ENCODE assay signal across 21 cellular contexts in genomic region chr20:64196831-64197418, GRCh38. TPM values are rescaled to one million over a fixed set of nuclear protein-coding genes. Genes with fewer than 3 reads are reported as not detected.
"Had no signal": no experiment of that assay in that cellular context is flagged by ENCODE, and none has a peak within 500 bp of the region (broad histone marks: within the 10 kb centered on the region; RNA-seq: fewer than 3 reads in every experiment).

No MANE protein-coding gene starts in this region.

- H3K4me3 ChIP-seq: breast epithelium, heart left ventricle, lower lobe of right lung, skin epidermis had no signal

- H3K36me3 ChIP-seq: breast epithelium, heart left ventricle, lower lobe of right lung had no signal

- H3K4me1 ChIP-seq: breast epithelium, heart left ventricle, lower lobe of right lung had no signal

- H3K27ac Mint-ChIP-seq: nephron, progenitor cell of endocrine pancreas, type B pancreatic cell had no signal

- H3K9me3 Mint-ChIP-seq: type B pancreatic cell had no signal

- H3K27ac ChIP-seq: breast epithelium, epithelial cell of prostate, heart left ventricle, lower lobe of right lung, skin epidermis had no signal

- H3K4me3 Mint-ChIP-seq: nephron, type B pancreatic cell had no signal

- DNase-seq: activated CD4-positive, CD25-positive, alpha-beta regulatory T cell treated with anti-CD3 and anti-CD28 coated beads, Interleukin-2, amount 50 U/mL, for 72 hours; activated naive CD4-positive, alpha-beta T cell; activated T-cell treated with anti-CD3 and anti-CD28 coated beads for 4 hours; anterior cingulate cortex; heart left ventricle; left cardiac atrium; occipital lobe; stimulated activated CD4-positive, alpha-beta T cell treated with anti-CD3 and anti-CD28 coated beads, Interleukin-4, amount 100 ng/mL, for 24 hours; stimulated activated naive CD4-positive, alpha-beta T cell; substantia nigra had no signal

- H3K9me3 ChIP-seq: breast epithelium, heart left ventricle, lower lobe of right lung had no signal

- FAIRE-seq: frontal cortex had no signal

- H3K36me3 Mint-ChIP-seq: type B pancreatic cell had no signal

RNA-seq across cellular contexts. Expression of gene MYT1, which starts 32.7 kb away (rescaled TPM):
- total RNA-seq: activated CD8-positive, alpha-beta memory T cell treated with anti-CD3 and anti-CD28 coated beads for 36 hours; chondrocyte; dermis microvascular lymphatic vessel endothelial cell; lower lobe of right lung had no signal
